17 cellular contexts compared by ENCODE assay signal in the genomic region with DNA sequence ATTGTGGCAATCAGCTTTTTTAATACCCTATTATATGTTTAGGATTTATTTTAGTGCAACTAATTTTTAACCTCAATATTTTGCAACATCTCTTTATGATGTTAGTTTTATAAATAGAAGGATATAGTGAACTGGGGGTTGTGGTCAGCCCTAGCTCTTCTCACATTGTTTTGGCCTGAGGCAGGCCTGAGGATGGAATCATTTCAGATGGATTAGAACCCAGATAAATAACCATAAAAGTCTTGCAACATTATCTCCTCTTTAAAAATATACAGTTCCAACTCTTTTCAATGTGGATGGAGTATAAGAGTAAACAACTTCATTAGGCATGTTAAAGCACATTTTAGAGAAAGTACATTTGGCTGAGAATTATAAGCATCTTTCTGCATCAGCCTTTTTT.
DNase-seq lines count a peak whose midpoint lies in the region; ATAC-seq and TF ChIP-seq lines count a peak whose summit lies in the region.
"Had no signal": no experiment of that assay in that cellular context is flagged by ENCODE, and none has a peak within 500 bp of the region (broad histone marks: within the 10 kb centered on the region; RNA-seq: fewer than 3 reads in every experiment).

No MANE protein-coding gene starts in this region.

- H3K27ac ChIP-seq in foreskin keratinocyte (no peak overlapping the region), psoas muscle (no peak overlapping the region)
- H3K27ac ChIP-seq: right atrium auricular region had no signal

- intact Hi-C loops in psoas muscle (cut with DNase I) = no loop called here

- DNase-seq in AG08395 (ENCODE audit: low spot score) = peak; percentile 51
- DNase-seq in HFF-Myc (ENCODE audit: extremely low read depth, low read depth) = peak; percentile 21
- peak; percentile 34 for DNase-seq in astrocyte of the cerebellum (ENCODE audit: low read depth)
- peak; percentile 34 for DNase-seq in foreskin melanocyte
- DNase-seq in midbrain (lab: John Stamatoyannopoulos, UW) = no peak
- DNase-seq in foreskin keratinocyte = no peak
- no peak for DNase-seq in psoas muscle
- DNase-seq: activated CD4-positive, alpha-beta T cell treated with anti-CD3 and anti-CD28 coated beads, Interleukin-2, amount 50 U/mL, for 1 hour; activated naive CD4-positive, alpha-beta T cell treated with Interleukin-2 at 50 U/mL for 16 hours; GDM1; NCI-H2171; nucleus accumbens; stimulated activated CD4-positive, alpha-beta T cell treated with anti-CD3 and anti-CD28 coated beads, Interleukin-1b, Interleukin-23, amount 100 ng/mL, for 48 hours had no signal

- ATAC-seq in HG03520 (IDR thresholded peaks at IDR 0.05; ENCODE audit: unreplicated experiment) (no peak), foreskin keratinocyte (no peak), psoas muscle (no peak)
- ATAC-seq: esophagus mucosa, left lobe of liver had no signal

- in situ Hi-C loops in astrocyte of the cerebellum (cut with HindIII; ENCODE audit: low sequenced_read_pairs) = no loop called here

- H3K9me3 ChIP-seq in psoas muscle = no peaks in the 10 kb centered on the region
- H3K9me3 ChIP-seq: right atrium auricular region had no signal

- no peak for TF ChIP-seq CTCF in HFF-Myc (IDR thresholded peaks at IDR 0.05; ENCODE audit: low read depth, low read length, missing control alignments)
- TF ChIP-seq CTCF in astrocyte of the cerebellum (IDR thresholded peaks at IDR 0.05; ENCODE audit: low read depth, low read length, missing control alignments) = no peak
- TF ChIP-seq CTCF in foreskin keratinocyte (conservative IDR thresholded peaks at IDR 0.05) = no peak
- no peak for TF ChIP-seq CTCF in psoas muscle (IDR thresholded peaks at IDR 0.05)

- no peaks in the 10 kb centered on the region for H3K36me3 ChIP-seq in psoas muscle (ENCODE audit: insufficient read depth in 1 of 2, low read depth in 1 of 2)
- H3K36me3 ChIP-seq: right atrium auricular region had no signal

- H3K4me3 ChIP-seq in HFF-Myc (replicated peaks; ENCODE audit: low read depth, low read length) (no peak overlapping the region), astrocyte of the cerebellum (ENCODE audit: low read depth, low read length) (no peak overlapping the region), psoas muscle (no peak overlapping the region)
- H3K4me3 ChIP-seq: right atrium auricular region had no signal

- H3K27me3 ChIP-seq in foreskin keratinocyte = no peaks in the 10 kb centered on the region
- H3K27me3 ChIP-seq in psoas muscle (ENCODE audit: insufficient read depth in 3 of 3, low read length in 2 of 3) = no peaks in the 10 kb centered on the region
- H3K27me3 ChIP-seq: right atrium auricular region had no signal

- no peaks in the 10 kb centered on the region for H3K4me1 ChIP-seq in foreskin keratinocyte
- no peaks in the 10 kb centered on the region for H3K4me1 ChIP-seq in psoas muscle
- H3K4me1 ChIP-seq: right atrium auricular region had no signal

Comparison
In these comparisons a context has a peak if more than half of its experiments do, and no peak if none do; other contexts are left out.
1. DNase-seq: peak in AG08395 (single experiment), HFF-Myc (single experiment), astrocyte of the cerebellum (single experiment) and foreskin melanocyte (single experiment); none in midbrain (single experiment), foreskin keratinocyte (0 of 2) and psoas muscle (0 of 2).